22 cellular contexts compared by ENCODE assay signal in the genomic region with DNA sequence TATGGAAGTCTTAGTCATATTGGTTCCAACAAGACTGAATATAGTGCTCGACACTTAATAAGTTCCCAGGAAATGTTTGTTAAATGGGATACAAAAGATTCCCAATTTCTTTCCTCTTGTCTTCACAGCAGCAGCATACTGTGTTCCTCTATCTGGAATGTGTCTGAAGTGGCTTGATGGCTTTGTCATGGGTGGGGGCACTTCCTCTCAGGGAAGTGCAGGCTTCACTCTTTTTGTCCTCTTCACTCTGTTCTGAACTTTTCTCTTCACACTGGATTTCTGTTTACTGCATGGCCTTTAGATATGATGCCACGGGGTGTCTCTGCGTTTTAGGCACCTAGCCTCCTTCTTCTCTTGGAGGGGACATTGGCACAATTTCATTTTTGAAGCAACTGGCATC.
DNase-seq lines count a peak whose midpoint lies in the region; ATAC-seq and TF ChIP-seq lines count a peak whose summit lies in the region.
"Had no signal": no experiment of that assay in that cellular context is flagged by ENCODE, and none has a peak within 500 bp of the region (broad histone marks: within the 10 kb centered on the region; RNA-seq: fewer than 3 reads in every experiment).

No MANE protein-coding gene starts in this region.

- POLR2A ChIA-PET in CD4-positive, alpha-beta T cell (lab: Charles Lee), result no interaction called here

- H3K4me1 Mint-ChIP-seq in Calu3 (ENCODE audit: low read depth, unreplicated experiment), result peaks cover 14% of the 10 kb centered on the region
- H3K4me1 Mint-ChIP-seq in CD4-positive, alpha-beta T cell (ENCODE audit: low read depth), result no peaks in the 10 kb centered on the region
- H3K4me1 Mint-ChIP-seq: activated CD4-positive, alpha-beta T cell treated with anti-CD3 and anti-CD28 coated beads, Interleukin-2, amount 10 ng/mL, durations not matched to agents 7 days and 5 days had no signal

- H3K27ac ChIP-seq in CD4-positive, alpha-beta T cell (ENCODE audit: low read depth, low read length), result no peak overlapping the region
- H3K27ac ChIP-seq: skin epidermis, testis had no signal

- no peaks in the 10 kb centered on the region for H3K36me3 Mint-ChIP-seq in Calu3 (ENCODE audit: insufficient read depth, unreplicated experiment)
- H3K36me3 Mint-ChIP-seq in CD4-positive, alpha-beta T cell (ENCODE audit: low read depth), result no peaks in the 10 kb centered on the region
- H3K36me3 Mint-ChIP-seq: activated naive CD4-positive, alpha-beta T cell treated with anti-CD3 and anti-CD28 coated beads, Interleukin-2, amount 50 U/mL, for 72 hours had no signal

- no peaks in the 10 kb centered on the region for H3K9me3 Mint-ChIP-seq in Calu3 (ENCODE audit: low read depth, unreplicated experiment)
- no peaks in the 10 kb centered on the region for H3K9me3 Mint-ChIP-seq in CD4-positive, alpha-beta T cell
- H3K9me3 Mint-ChIP-seq: activated CD4-positive, alpha-beta T cell treated with anti-CD3 and anti-CD28 coated beads, Interleukin-2, amount 10 ng/mL, durations not matched to agents 7 days and 5 days; activated naive CD4-positive, alpha-beta T cell treated with anti-CD3 and anti-CD28 coated beads, Interleukin-2, amount 50 U/mL, for 72 hours had no signal

- no peaks in the 10 kb centered on the region for H3K27me3 Mint-ChIP-seq in Calu3 (ENCODE audit: unreplicated experiment)
- H3K27me3 Mint-ChIP-seq in CD4-positive, alpha-beta T cell, result no peaks in the 10 kb centered on the region

- DNase-seq in Calu3 (no peak), RPMI8226 (peak; percentile 10), left lobe of liver (ENCODE audit: low spot score) (no peak), sciatic nerve (ENCODE audit: low spot score) (no peak)
- DNase-seq in CD4-positive, alpha-beta T cell, result no peak
- DNase-seq in activated CD4-positive, alpha-beta T cell treated with anti-CD3 and anti-CD28 coated beads, Interleukin-2, amount 50 U/mL, for 4 hours, result no peak
- DNase-seq in NK-92 treated with Interleukin-12 subunit alpha and Interleukin-12 subunit beta, amount 100 ng/mL, for 24 hours (lab: John Stamatoyannopoulos, UW), result no peak
- DNase-seq: activated CD4-positive, alpha-beta T cell treated with anti-CD3 and anti-CD28 coated beads, Interleukin-2, amount 10 ng/mL, durations not matched to agents 7 days and 5 days; DMS53; effector CD8-positive, alpha-beta T cell; erythroblast; foreskin melanocyte; GDM1; H7; NCI-H1417; NCI-H510A treated with DMSO at 0.1 percent for 48 hours; nephron progenitor cell; stimulated activated CD4-positive, alpha-beta T cell treated with anti-CD3 and anti-CD28 coated beads, Interleukin-2, amount 100 ng/mL, for 24 hours; stimulated activated naive CD4-positive, alpha-beta T cell had no signal

- peak overlapping the region; percentile 20 for H3K4me3 Mint-ChIP-seq in Calu3 (ENCODE audit: low read depth, unreplicated experiment)
- H3K4me3 Mint-ChIP-seq in CD4-positive, alpha-beta T cell, result no peak overlapping the region
- H3K4me3 Mint-ChIP-seq: activated CD4-positive, alpha-beta T cell treated with anti-CD3 and anti-CD28 coated beads, Interleukin-2, amount 10 ng/mL, durations not matched to agents 7 days and 5 days; nephron progenitor cell had no signal

- BruUV-seq in Calu3 (replicated peaks; lab: Mats Ljungman, UMichigan), result no TSS peak

- CTCF ChIA-PET in Calu3 (lab: Charles Lee), result interaction anchor here (1.0 kb wide), 2 partner anchors 23 to 142 kb away, joined by 3 read pairs; no protein-coding TSS in a partner anchor
- CTCF ChIA-PET in CD4-positive, alpha-beta T cell (lab: Charles Lee), result no interaction called here

- TF ChIP-seq CTCF in Calu3 (IDR thresholded peaks at IDR 0.05; ENCODE audit: unreplicated experiment), result no peak
- no peak for TF ChIP-seq CTCF in CD4-positive, alpha-beta T cell (IDR thresholded peaks at IDR 0.05)

- intact Hi-C loops in Calu3 (cut with micrococcal nuclease; ENCODE audit: unreplicated experiment), result loop anchor here (10.0 kb wide), 2 partner anchors 76 to 136 kb away; no protein-coding TSS in a partner anchor
- intact Hi-C loops in sciatic nerve (cut with DNase I), result no loop called here
- intact Hi-C loops in CD4-positive, alpha-beta T cell (cut with DNase I, micrococcal nuclease), result no loop called here

- H3K27me3 ChIP-seq in CD4-positive, alpha-beta T cell (ENCODE audit: control insufficient read depth, insufficient read depth, low read length), result no peaks in the 10 kb centered on the region
- H3K27me3 ChIP-seq: testis had no signal

- peak; percentile 26 for ATAC-seq in left lobe of liver
- peak; percentile 55 for ATAC-seq in sciatic nerve
- no peak for ATAC-seq in CD4-positive, alpha-beta T cell (ENCODE audit: poor library complexity)
- ATAC-seq: activated naive CD4-positive, alpha-beta T cell treated with anti-CD3 and anti-CD28 coated beads, Interleukin-2, amount 50 U/mL, for 72 hours had no signal

- H3K9me3 ChIP-seq in CD4-positive, alpha-beta T cell (ENCODE audit: control insufficient read depth, low read length), result no peaks in the 10 kb centered on the region
- H3K9me3 ChIP-seq: testis had no signal

- no peak overlapping the region for H3K27ac Mint-ChIP-seq in Calu3 (ENCODE audit: unreplicated experiment)
- no peak overlapping the region for H3K27ac Mint-ChIP-seq in CD4-positive, alpha-beta T cell
- H3K27ac Mint-ChIP-seq: activated CD4-positive, alpha-beta T cell treated with anti-CD3 and anti-CD28 coated beads, Interleukin-2, amount 10 ng/mL, durations not matched to agents 7 days and 5 days; activated naive CD4-positive, alpha-beta T cell treated with anti-CD3 and anti-CD28 coated beads, Interleukin-2, amount 50 U/mL, for 72 hours; nephron progenitor cell had no signal
